ENCODE assay signal across 9 cellular contexts in the genomic region with DNA sequence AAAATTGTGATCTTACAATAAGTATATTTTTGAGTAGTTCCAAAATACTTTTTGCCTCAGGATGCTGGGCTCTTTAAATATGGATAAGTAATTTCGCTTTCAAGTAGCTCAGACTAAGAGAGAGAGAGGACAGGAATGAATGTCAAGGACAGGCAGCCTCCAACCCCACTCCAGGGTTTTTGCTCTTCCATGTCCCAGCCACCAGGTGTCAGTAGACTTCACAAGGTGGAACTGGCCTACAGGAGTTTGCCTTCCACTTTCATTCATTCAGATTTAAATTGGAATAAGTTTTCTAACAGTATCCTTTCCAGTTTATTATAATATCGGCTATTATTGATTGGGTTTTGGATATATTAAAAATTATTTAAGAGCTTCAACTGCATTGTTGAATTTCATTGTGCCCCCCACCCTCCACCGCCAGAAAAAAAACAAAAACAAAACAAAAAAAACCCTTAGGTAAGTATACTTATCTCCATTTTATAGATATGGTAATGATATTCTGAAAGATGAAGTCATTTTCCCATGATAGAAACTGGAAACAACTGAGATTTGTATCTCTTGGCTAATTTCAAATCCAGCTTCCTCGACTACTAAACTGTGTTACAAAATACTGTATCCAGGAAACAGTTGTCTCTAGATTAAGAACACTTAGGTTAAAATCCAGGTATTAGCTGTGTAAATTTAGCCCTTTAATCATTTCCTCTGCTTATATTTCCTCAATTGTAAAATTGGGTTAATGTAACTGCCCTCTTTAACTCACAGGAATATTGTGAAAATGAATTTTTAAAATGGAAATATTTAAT.
DNase-seq lines count a peak whose midpoint lies in the region; ATAC-seq and TF ChIP-seq lines count a peak whose summit lies in the region.
"Had no signal": no experiment of that assay in that cellular context is flagged by ENCODE, and none has a peak within 500 bp of the region (broad histone marks: within the 10 kb centered on the region; RNA-seq: fewer than 3 reads in every experiment).

No MANE protein-coding gene starts in this region.

- no peaks in the 10 kb centered on the region for H3K36me3 Mint-ChIP-seq in activated CD8-positive, alpha-beta T cell treated with anti-CD3 and anti-CD28 coated beads for 36 hours (ENCODE audit: low read depth)
- no peaks in the 10 kb centered on the region for H3K36me3 Mint-ChIP-seq in glutamatergic neuron (ENCODE audit: unreplicated experiment)

- DNase-seq in EL = peak; percentile 56
- peak; percentile 78 for DNase-seq in NCI-H2227 treated with DMSO at 0.1 percent for 48 hours (lab: John Stamatoyannopoulos, UW)
- DNase-seq in activated CD8-positive, alpha-beta T cell treated with anti-CD3 and anti-CD28 coated beads for 36 hours = peak; percentile 29
- peak; percentile 53 for DNase-seq in glutamatergic neuron
- peak; percentile 75 for DNase-seq in retina
- DNase-seq in activated gamma-delta T cell treated with Interleukin-2 at 50 U/mL for 16 hours = no peak

- H3K27ac Mint-ChIP-seq in activated CD8-positive, alpha-beta T cell treated with anti-CD3 and anti-CD28 coated beads for 36 hours = no peak overlapping the region
- H3K27ac Mint-ChIP-seq in glutamatergic neuron (ENCODE audit: unreplicated experiment) = no peak overlapping the region

- H3K4me3 Mint-ChIP-seq in activated CD8-positive, alpha-beta T cell treated with anti-CD3 and anti-CD28 coated beads for 36 hours = no peak overlapping the region
- H3K4me3 Mint-ChIP-seq in glutamatergic neuron (ENCODE audit: unreplicated experiment) = no peak overlapping the region
- H3K4me3 Mint-ChIP-seq: central memory CD8-positive, alpha-beta T cell had no signal

- POLR2A ChIA-PET in activated CD8-positive, alpha-beta T cell treated with anti-CD3 and anti-CD28 coated beads for 36 hours (lab: Charles Lee) = no interaction called here

- intact Hi-C loops in activated CD8-positive, alpha-beta T cell treated with anti-CD3 and anti-CD28 coated beads for 36 hours (cut with micrococcal nuclease) = loop anchor here (2.0 kb wide), 1 partner anchor 821 kb away; no protein-coding TSS in a partner anchor

- CTCF ChIA-PET in activated CD8-positive, alpha-beta T cell treated with anti-CD3 and anti-CD28 coated beads for 36 hours (lab: Charles Lee) = interaction anchor here (1.1 to 2.1 kb wide), 9 partner anchors 13 to 843 kb away, joined by 3 to 15 read pairs (median 4); no protein-coding TSS in a partner anchor

- ATAC-seq in GM19455 (IDR thresholded peaks at IDR 0.05; ENCODE audit: unreplicated experiment) (peak; percentile 94), HG03378 (IDR thresholded peaks at IDR 0.05; ENCODE audit: unreplicated experiment) (peak; percentile 92)
- ATAC-seq in activated CD8-positive, alpha-beta T cell treated with anti-CD3 and anti-CD28 coated beads for 36 hours = peak; percentile 64

- H3K27me3 Mint-ChIP-seq in activated CD8-positive, alpha-beta T cell treated with anti-CD3 and anti-CD28 coated beads for 36 hours = no peaks in the 10 kb centered on the region
- H3K27me3 Mint-ChIP-seq in glutamatergic neuron (ENCODE audit: unreplicated experiment) = no peaks in the 10 kb centered on the region
- H3K27me3 Mint-ChIP-seq: central memory CD8-positive, alpha-beta T cell had no signal

- no peaks in the 10 kb centered on the region for H3K9me3 Mint-ChIP-seq in activated CD8-positive, alpha-beta T cell treated with anti-CD3 and anti-CD28 coated beads for 36 hours
- H3K9me3 Mint-ChIP-seq in glutamatergic neuron (ENCODE audit: unreplicated experiment) = no peaks in the 10 kb centered on the region
- H3K9me3 Mint-ChIP-seq: central memory CD8-positive, alpha-beta T cell had no signal

- TF ChIP-seq CTCF in activated CD8-positive, alpha-beta T cell treated with anti-CD3 and anti-CD28 coated beads for 36 hours (IDR thresholded peaks at IDR 0.05) = peak; percentile 60
- peak; percentile 79 for TF ChIP-seq CTCF in glutamatergic neuron (IDR thresholded peaks at IDR 0.05; ENCODE audit: partially characterized antibody, unreplicated experiment)

- H3K4me1 Mint-ChIP-seq in activated CD8-positive, alpha-beta T cell treated with anti-CD3 and anti-CD28 coated beads for 36 hours (ENCODE audit: low read depth) = no peaks in the 10 kb centered on the region
- no peaks in the 10 kb centered on the region for H3K4me1 Mint-ChIP-seq in glutamatergic neuron (ENCODE audit: low read depth, unreplicated experiment)
- H3K4me1 Mint-ChIP-seq: central memory CD8-positive, alpha-beta T cell had no signal
